In the genomic region with DNA sequence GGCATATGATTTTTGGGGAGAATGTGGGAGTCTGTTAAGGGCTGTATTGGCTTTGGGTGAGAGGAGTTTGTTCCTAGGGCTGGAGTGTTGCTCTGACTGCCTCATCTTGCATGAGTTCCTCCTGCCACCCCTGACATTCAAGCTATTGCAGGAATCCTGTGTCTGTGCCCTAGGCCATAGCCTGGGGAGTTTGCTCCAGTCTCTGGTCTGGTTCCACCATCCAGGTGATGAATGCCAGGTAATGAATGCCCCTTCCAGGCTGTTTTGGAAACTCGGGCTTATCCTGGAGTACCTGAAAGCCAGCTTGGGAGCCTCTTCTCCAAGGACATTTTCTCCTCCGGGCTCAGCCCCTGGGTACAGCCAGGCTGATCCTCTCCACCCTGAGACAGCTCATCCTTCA, we compare ENCODE assay signal across 6 cellular contexts.
"Had no signal": no experiment of that assay in that cellular context is flagged by ENCODE, and none has a peak within 500 bp of the region (broad histone marks: within the 10 kb centered on the region; RNA-seq: fewer than 3 reads in every experiment).

No MANE protein-coding gene starts in this region.

- H3K27ac Mint-ChIP-seq: GM23338, H9, IgD-negative memory B cell had no signal

- H3K4me2 ChIP-seq: GM23338 had no signal

- H3K27ac ChIP-seq: HL-60 had no signal

- DNase-seq: H9, HCEC 1CT, KBM-7 had no signal

- H3K27me3 Mint-ChIP-seq: IgD-negative memory B cell had no signal

- H3K36me3 Mint-ChIP-seq: IgD-negative memory B cell had no signal

- H3K4me3 ChIP-seq: GM23338 had no signal

- H2AFZ ChIP-seq: GM23338 had no signal

- H3K4me3 Mint-ChIP-seq: GM23338, H9, IgD-negative memory B cell had no signal

- H3K4me1 Mint-ChIP-seq: GM23338, IgD-negative memory B cell had no signal
